Comparison of ENCODE assay signal across 7 cellular contexts in genomic region chr2:24122356-24123211, GRCh38. TPM values are rescaled to one million over a fixed set of nuclear protein-coding genes. Genes with fewer than 3 reads are reported as not detected.
DNase-seq lines count a peak whose midpoint lies in the region; ATAC-seq and TF ChIP-seq lines count a peak whose summit lies in the region.

No MANE protein-coding gene starts in this region.

- peak overlapping the region; percentile 84 for H3K4me2 ChIP-seq in GM23248 (ENCODE audit: unreplicated experiment)

- H4K20me1 ChIP-seq in GM23248 (ENCODE audit: insufficient read depth): no peaks in the 10 kb centered on the region

- H3K27ac ChIP-seq in GM23248 (peak overlapping the region; percentile 77; the same call in 1 of the 2 replicates), dorsolateral prefrontal cortex (peak overlapping the region; percentile 80 to 98 (median 94))

- peak overlapping the region; percentile 92 for H3K4me3 Mint-ChIP-seq in natural killer cell treated with Interleukin-12 subunit alpha and Interleukin-12 subunit beta and Interleukin-15 and Interleukin-18, amount 100 ng/mL, for 72 hours

- intact Hi-C loops in dorsolateral prefrontal cortex (cut with DNase I): loop anchor here in 1 of 2 donors (5.0 to 10.0 kb wide), 2 partner anchors 45 to 92 kb away; partner anchors contain the start of gene SF3B6

- no peak for ATAC-seq in natural killer cell treated with Interleukin-12 subunit alpha and Interleukin-12 subunit beta and Interleukin-15 and Interleukin-18, amount 100 ng/mL, for 72 hours
- ATAC-seq in HG02571 (IDR thresholded peaks at IDR 0.05; ENCODE audit: unreplicated experiment): no peak
- ATAC-seq in GM18861 (IDR thresholded peaks at IDR 0.05; ENCODE audit: unreplicated experiment): no peak
- no peak for ATAC-seq in GM18505 (IDR thresholded peaks at IDR 0.05; ENCODE audit: unreplicated experiment)

- in situ Hi-C loops in GM23248 (cut with MboI): no loop called here

- no peaks in the 10 kb centered on the region for H3K27me3 ChIP-seq in GM23248 (replicated peaks; ENCODE audit: insufficient read depth)
- H3K27me3 ChIP-seq in dorsolateral prefrontal cortex: no peaks in the 10 kb centered on the region

- no peaks in the 10 kb centered on the region for H3K27me3 Mint-ChIP-seq in natural killer cell treated with Interleukin-12 subunit alpha and Interleukin-12 subunit beta and Interleukin-15 and Interleukin-18, amount 100 ng/mL, for 72 hours

- TF ChIP-seq POLR2A in GM18505 (IDR thresholded peaks at IDR 0.05; ENCODE audit: borderline replicate concordance, extremely low read depth, insufficient read depth, insufficient read length): no peak

- H3K79me2 ChIP-seq in GM23248 (ENCODE audit: insufficient read depth): 0 out of 2 replicates have a peak, but pooled peaks cover 6% of the 10 kb centered on the region

- no peaks in the 10 kb centered on the region for H3K9me3 ChIP-seq in GM23248 (ENCODE audit: low read depth)

- 7 to 10% methylated on average over 14 to 15 of the region's 16 CpGs for WGBS in GM23248 (ENCODE audit: low coverage in 1 of 2, low lambda C conversion rate in 2 of 2, missing lambda C conversion rate in 2 of 2), 2 experiments

- H3K4me3 ChIP-seq in GM23248 (peak overlapping the region; percentile 84), dorsolateral prefrontal cortex (peak overlapping the region; percentile 53 to 89 (median 77))

- peak overlapping the region; percentile 90 to 92 for H3K27ac Mint-ChIP-seq in natural killer cell treated with Interleukin-12 subunit alpha and Interleukin-12 subunit beta and Interleukin-15 and Interleukin-18, amount 100 ng/mL, for 72 hours

- peaks cover 13 to 25% of the 10 kb centered on the region in 2 donors for H3K4me1 Mint-ChIP-seq in natural killer cell treated with Interleukin-12 subunit alpha and Interleukin-12 subunit beta and Interleukin-15 and Interleukin-18, amount 100 ng/mL, for 72 hours (ENCODE audit: low read depth in 2 of 2)

- no peak for TF ChIP-seq CTCF in dorsolateral prefrontal cortex (IDR thresholded peaks at IDR 0.05 in 54 of 56, conservative IDR thresholded peaks at IDR 0.05 in 2 of 56; ENCODE audit: low read depth in 1 of 56, partially characterized antibody in 56 of 56)

- no peaks in the 10 kb centered on the region for H3K36me3 Mint-ChIP-seq in natural killer cell treated with Interleukin-12 subunit alpha and Interleukin-12 subunit beta and Interleukin-15 and Interleukin-18, amount 100 ng/mL, for 72 hours

- H3F3A ChIP-seq in GM23248 (ENCODE audit: insufficient read depth): peaks cover 10% of the 10 kb centered on the region; the same call in 1 of the 2 replicates

- H3K9me2 ChIP-seq in GM23248 (ENCODE audit: insufficient read depth): no peaks in the 10 kb centered on the region

- DNase-seq in GM23248 (peak; percentile 42), NCI-H345 (lab: John Stamatoyannopoulos, UW) (peak; percentile 34), dorsolateral prefrontal cortex (no peak)
- DNase-seq in natural killer cell treated with Interleukin-12 subunit alpha and Interleukin-12 subunit beta and Interleukin-15 and Interleukin-18, amount 100 ng/mL, for 72 hours (ENCODE audit: low spot score): no peak

- H2AFZ ChIP-seq in GM23248: peak overlapping the region; percentile 96

- peak overlapping the region; percentile 88 for H3K9ac ChIP-seq in GM23248

- no peaks in the 10 kb centered on the region for H3K36me3 ChIP-seq in GM23248 (ENCODE audit: low read depth)

- peaks cover 13% of the 10 kb centered on the region for H3K4me1 ChIP-seq in GM23248 (ENCODE audit: insufficient read depth)

- no peaks in the 10 kb centered on the region for H3K9me3 Mint-ChIP-seq in natural killer cell treated with Interleukin-12 subunit alpha and Interleukin-12 subunit beta and Interleukin-15 and Interleukin-18, amount 100 ng/mL, for 72 hours

RNA-seq across cellular contexts. Expression of gene PFN4, which starts 0.6 kb away (rescaled TPM):
- not detected in 2 replicates for total RNA-seq in GM23248 (2014; rRNA removed; shearing (Covaris generic))
- polyA plus RNA-seq in GM23248 (2016; fragmentation: Nextera tagmentation; extraction: Ambion mirVana): 0.60 and 0.64 TPM in 2 replicates
- total RNA-seq in dorsolateral prefrontal cortex: 1 to 10 TPM in 29 of 120 experiments, under 1 TPM in 31, not detected in 60; 0.43 to 2.6 (median 0.97) TPM
- 1 to 10 TPM in 1 of 2 donors, not detected in 1; 1.2 TPM for total RNA-seq in natural killer cell treated with Interleukin-12 subunit alpha and Interleukin-12 subunit beta and Interleukin-15 and Interleukin-18, amount 100 ng/mL, for 72 hours

RNA-seq across cellular contexts. Expression of gene FAM228B, which starts 0.7 kb away (rescaled TPM):
- total RNA-seq in GM23248 (2014; rRNA removed; shearing (Covaris generic)): 5.8 and 22.4 TPM in 2 replicates
- 12.1 and 15.1 TPM in 2 replicates for polyA plus RNA-seq in GM23248 (2016; fragmentation: Nextera tagmentation; extraction: Ambion mirVana)
- 100 to 1,000 TPM in 7 of 120 experiments, 10 to 100 TPM in 113; 55.2 to 109 (median 79.9) TPM for total RNA-seq in dorsolateral prefrontal cortex
- 10 to 100 TPM; 13.7 to 14.4 TPM for total RNA-seq in natural killer cell treated with Interleukin-12 subunit alpha and Interleukin-12 subunit beta and Interleukin-15 and Interleukin-18, amount 100 ng/mL, for 72 hours

RNA-seq across cellular contexts. Expression of gene TP53I3, which starts 38.0 kb away (rescaled TPM):
- total RNA-seq in GM23248 (2014; rRNA removed; shearing (Covaris generic)): 74.1 and 76.2 TPM in 2 replicates
- 81.7 and 85.3 TPM in 2 replicates for polyA plus RNA-seq in GM23248 (2016; fragmentation: Nextera tagmentation; extraction: Ambion mirVana)
- 10 to 100 TPM in 1 of 120 experiments, 1 to 10 TPM in 116, under 1 TPM in 3; 0.39 to 11.1 (median 4.0) TPM for total RNA-seq in dorsolateral prefrontal cortex
- total RNA-seq in natural killer cell treated with Interleukin-12 subunit alpha and Interleukin-12 subunit beta and Interleukin-15 and Interleukin-18, amount 100 ng/mL, for 72 hours: 1 to 10 TPM; 4.1 to 5.8 TPM

RNA-seq across cellular contexts. Expression of gene SF3B6, which starts 46.5 kb away (rescaled TPM):
- 101 and 129 TPM in 2 replicates for total RNA-seq in GM23248 (2014; rRNA removed; shearing (Covaris generic))
- 287 and 289 TPM in 2 replicates for polyA plus RNA-seq in GM23248 (2016; fragmentation: Nextera tagmentation; extraction: Ambion mirVana)
- 10 to 100 TPM; 23.9 to 55.1 (median 35.5) TPM for total RNA-seq in dorsolateral prefrontal cortex
- total RNA-seq in natural killer cell treated with Interleukin-12 subunit alpha and Interleukin-12 subunit beta and Interleukin-15 and Interleukin-18, amount 100 ng/mL, for 72 hours: 10 to 100 TPM; 83.1 to 85.8 TPM

RNA-seq across cellular contexts. Expression of gene FAM228A, which starts 52.3 kb away (rescaled TPM):
- 2.1 TPM in 1 of 2 replicates, not detected in the other for total RNA-seq in GM23248 (2014; rRNA removed; shearing (Covaris generic))
- not detected in 2 replicates for polyA plus RNA-seq in GM23248 (2016; fragmentation: Nextera tagmentation; extraction: Ambion mirVana)
- 10 to 100 TPM in 16 of 120 experiments, 1 to 10 TPM in 104; 1.7 to 12.5 (median 7.0) TPM for total RNA-seq in dorsolateral prefrontal cortex
- under 1 TPM in 1 of 2 donors, not detected in 1; 0.21 TPM for total RNA-seq in natural killer cell treated with Interleukin-12 subunit alpha and Interleukin-12 subunit beta and Interleukin-15 and Interleukin-18, amount 100 ng/mL, for 72 hours

Comparison
In these comparisons a context has a peak if more than half of its experiments do, and no peak if none do; other contexts are left out.
1. DNase-seq: peak in GM23248 (single experiment) and NCI-H345 (single experiment); none in dorsolateral prefrontal cortex (0 of 10) and natural killer cell treated with Interleukin-12 subunit alpha and Interleukin-12 subunit beta and Interleukin-15 and Interleukin-18, amount 100 ng/mL, for 72 hours (single experiment).